In genomic region chr9:112422417-112423148, GRCh38 we compare ENCODE assay signal across 1 cellular context.
TF ChIP-seq lines count a peak whose summit lies in the region.

No MANE protein-coding gene starts in this region.

TF ChIP-seq in K562, 482 proteins besides CTCF, POLR2A, EP300 and RAD21 (continues in another document):
- TF ChIP-seq VEZF1 (CRISPR knock-in tag; IDR thresholded peaks at IDR 0.05) (peak; percentile 70), CBFA2T3 (IDR thresholded peaks at IDR 0.05) (peak; percentile 99), ZNF699 (CRISPR knock-in tag; IDR thresholded peaks at IDR 0.05; ENCODE audit: insufficient replicate concordance) (no peak), JUND (IDR thresholded peaks at IDR 0.05; ENCODE audit: borderline replicate concordance, low read depth, low read length) (peak; percentile 82), JUND (tag; IDR thresholded peaks at IDR 0.05; ENCODE audit: borderline replicate concordance, low read depth, low read length) (peak; percentile 75; the same call in 1 of the 3 replicates), ZNF24 (IDR thresholded peaks at IDR 0.05) (peak; percentile 61; the same call in 1 of the 2 replicates), IRF2 (CRISPR knock-in tag; IDR thresholded peaks at IDR 0.05) (no peak), PTTG1 (tag; IDR thresholded peaks at IDR 0.05; ENCODE audit: low read depth) (no peak), SMAD1 (IDR thresholded peaks at IDR 0.05; ENCODE audit: low read depth, low read length, partially characterized antibody) (peak; percentile 94), NCOA1 (IDR thresholded peaks at IDR 0.05; ENCODE audit: low read depth) (peak; percentile 91), CEBPG (CRISPR knock-in tag; IDR thresholded peaks at IDR 0.05) (no peak), CEBPG (tag; conservative IDR thresholded peaks at IDR 0.05 in 1 of 2, IDR thresholded peaks at IDR 0.05 in 1 of 2) (0 out of 4 replicates have a peak, but pooled peaks of 1 of the 2 experiments have one; percentile 27), SMAD4 (CRISPR knock-in tag; conservative IDR thresholded peaks at IDR 0.05) (peak; percentile 83), SMARCC2 (IDR thresholded peaks at IDR 0.05; ENCODE audit: low read depth) (peak; percentile 99), PRPF4 (IDR thresholded peaks at IDR 0.05; ENCODE audit: insufficient read depth, low read depth, low read length, poor library complexity, severe bottlenecking) (no peak), MEF2D (tag; conservative IDR thresholded peaks at IDR 0.05; ENCODE audit: low read depth) (peak; percentile 88), CHD4 (IDR thresholded peaks at IDR 0.05; ENCODE audit: insufficient read depth, insufficient replicate concordance, low read depth, low read length, poor library complexity, severe bottlenecking) (no peak), ZBTB34 (CRISPR knock-in tag; IDR thresholded peaks at IDR 0.05) (no peak), FOXK2 (conservative IDR thresholded peaks at IDR 0.05 in 1 of 2, IDR thresholded peaks at IDR 0.05 in 1 of 2; ENCODE audit: low read depth in 2 of 2) (peak; percentile 92 to 96), RCOR1 (IDR thresholded peaks at IDR 0.05; ENCODE audit: borderline replicate concordance in 1 of 2, low read depth in 2 of 2, low read length in 2 of 2) (peak; percentile 63 to 96; a peak in 3 of 4 replicates), GTF2B (IDR thresholded peaks at IDR 0.05; ENCODE audit: extremely low read depth, insufficient read length) (no peak), MCM7 (IDR thresholded peaks at IDR 0.05) (no peak), SAFB (IDR thresholded peaks at IDR 0.05; ENCODE audit: borderline replicate concordance, low read depth, low read length) (no peak), ADNP (tag; IDR thresholded peaks at IDR 0.05) (peak; percentile 78), ZNF263 (CRISPR knock-in tag; IDR thresholded peaks at IDR 0.05; ENCODE audit: borderline replicate concordance) (no peak), HNRNPL (IDR thresholded peaks at IDR 0.05; ENCODE audit: low read depth, low read length) (no peak), ZBTB49 (CRISPR knock-in tag; IDR thresholded peaks at IDR 0.05; ENCODE audit: borderline replicate concordance) (no peak), ZBED1 (IDR thresholded peaks at IDR 0.05) (peak; percentile 88; the same call in 1 of the 2 replicates), MTA2 (IDR thresholded peaks at IDR 0.05; ENCODE audit: low read depth) (peak; percentile 100), ETV1 (tag; conservative IDR thresholded peaks at IDR 0.05; ENCODE audit: low read depth) (no peak), NR1H2 (CRISPR knock-in tag; IDR thresholded peaks at IDR 0.05) (no peak), MCM5 (IDR thresholded peaks at IDR 0.05; ENCODE audit: low read depth) (no peak), KAT2B (IDR thresholded peaks at IDR 0.05; ENCODE audit: low read depth, low read length) (no peak), DIDO1 (tag; IDR thresholded peaks at IDR 0.05; ENCODE audit: low read depth) (no peak), TBL1XR1 (IDR thresholded peaks at IDR 0.05; ENCODE audit: low read length in 2 of 2) (peak in 1 of 2 experiments; percentile 98; a peak in 2 of 4 replicates), POLR2H (tag; IDR thresholded peaks at IDR 0.05; ENCODE audit: low read depth) (peak; percentile 61; the same call in 1 of the 2 replicates), SMARCA4 (IDR thresholded peaks at IDR 0.05) (peak; percentile 100), PCBP1 (IDR thresholded peaks at IDR 0.05; ENCODE audit: low read depth, low read length, poor library complexity, severe bottlenecking) (no peak), HES1 (IDR thresholded peaks at IDR 0.05; ENCODE audit: low read depth) (peak; percentile 94), CBX8 (IDR thresholded peaks at IDR 0.05; ENCODE audit: borderline replicate concordance, extremely low read depth, low read depth, low read length, poor library complexity, severe bottlenecking) (no peak), SUPT5H (IDR thresholded peaks at IDR 0.05) (no peak), ZNF23 (CRISPR knock-in tag; IDR thresholded peaks at IDR 0.05) (no peak), ETV5 (CRISPR knock-in tag; IDR thresholded peaks at IDR 0.05; ENCODE audit: low read depth) (no peak), CREB1 (IDR thresholded peaks at IDR 0.05) (peak; percentile 68; the same call in 1 of the 2 replicates), CREB1 (CRISPR knock-in tag; IDR thresholded peaks at IDR 0.05) (no peak), TAF15 (IDR thresholded peaks at IDR 0.05; ENCODE audit: low read depth, low read length) (no peak)
- TF ChIP-seq, protein P1, sequence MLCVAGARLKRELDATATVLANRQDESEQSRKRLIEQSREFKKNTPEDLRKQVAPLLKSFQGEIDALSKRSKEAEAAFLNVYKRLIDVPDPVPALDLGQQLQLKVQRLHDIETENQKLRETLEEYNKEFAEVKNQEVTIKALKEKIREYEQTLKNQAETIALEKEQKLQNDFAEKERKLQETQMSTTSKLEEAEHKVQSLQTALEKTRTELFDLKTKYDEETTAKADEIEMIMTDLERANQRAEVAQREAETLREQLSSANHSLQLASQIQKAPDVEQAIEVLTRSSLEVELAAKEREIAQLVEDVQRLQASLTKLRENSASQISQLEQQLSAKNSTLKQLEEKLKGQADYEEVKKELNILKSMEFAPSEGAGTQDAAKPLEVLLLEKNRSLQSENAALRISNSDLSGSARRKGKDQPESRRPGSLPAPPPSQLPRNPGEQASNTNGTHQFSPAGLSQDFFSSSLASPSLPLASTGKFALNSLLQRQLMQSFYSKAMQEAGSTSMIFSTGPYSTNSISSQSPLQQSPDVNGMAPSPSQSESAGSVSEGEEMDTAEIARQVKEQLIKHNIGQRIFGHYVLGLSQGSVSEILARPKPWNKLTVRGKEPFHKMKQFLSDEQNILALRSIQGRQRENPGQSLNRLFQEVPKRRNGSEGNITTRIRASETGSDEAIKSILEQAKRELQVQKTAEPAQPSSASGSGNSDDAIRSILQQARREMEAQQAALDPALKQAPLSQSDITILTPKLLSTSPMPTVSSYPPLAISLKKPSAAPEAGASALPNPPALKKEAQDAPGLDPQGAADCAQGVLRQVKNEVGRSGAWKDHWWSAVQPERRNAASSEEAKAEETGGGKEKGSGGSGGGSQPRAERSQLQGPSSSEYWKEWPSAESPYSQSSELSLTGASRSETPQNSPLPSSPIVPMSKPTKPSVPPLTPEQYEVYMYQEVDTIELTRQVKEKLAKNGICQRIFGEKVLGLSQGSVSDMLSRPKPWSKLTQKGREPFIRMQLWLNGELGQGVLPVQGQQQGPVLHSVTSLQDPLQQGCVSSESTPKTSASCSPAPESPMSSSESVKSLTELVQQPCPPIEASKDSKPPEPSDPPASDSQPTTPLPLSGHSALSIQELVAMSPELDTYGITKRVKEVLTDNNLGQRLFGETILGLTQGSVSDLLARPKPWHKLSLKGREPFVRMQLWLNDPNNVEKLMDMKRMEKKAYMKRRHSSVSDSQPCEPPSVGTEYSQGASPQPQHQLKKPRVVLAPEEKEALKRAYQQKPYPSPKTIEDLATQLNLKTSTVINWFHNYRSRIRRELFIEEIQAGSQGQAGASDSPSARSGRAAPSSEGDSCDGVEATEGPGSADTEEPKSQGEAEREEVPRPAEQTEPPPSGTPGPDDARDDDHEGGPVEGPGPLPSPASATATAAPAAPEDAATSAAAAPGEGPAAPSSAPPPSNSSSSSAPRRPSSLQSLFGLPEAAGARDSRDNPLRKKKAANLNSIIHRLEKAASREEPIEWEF (CRISPR knock-in tag; IDR thresholded peaks at IDR 0.05), result 0 out of 2 replicates have a peak, but pooled peaks have one; percentile 40
- TF ChIP-seq, protein P2, sequence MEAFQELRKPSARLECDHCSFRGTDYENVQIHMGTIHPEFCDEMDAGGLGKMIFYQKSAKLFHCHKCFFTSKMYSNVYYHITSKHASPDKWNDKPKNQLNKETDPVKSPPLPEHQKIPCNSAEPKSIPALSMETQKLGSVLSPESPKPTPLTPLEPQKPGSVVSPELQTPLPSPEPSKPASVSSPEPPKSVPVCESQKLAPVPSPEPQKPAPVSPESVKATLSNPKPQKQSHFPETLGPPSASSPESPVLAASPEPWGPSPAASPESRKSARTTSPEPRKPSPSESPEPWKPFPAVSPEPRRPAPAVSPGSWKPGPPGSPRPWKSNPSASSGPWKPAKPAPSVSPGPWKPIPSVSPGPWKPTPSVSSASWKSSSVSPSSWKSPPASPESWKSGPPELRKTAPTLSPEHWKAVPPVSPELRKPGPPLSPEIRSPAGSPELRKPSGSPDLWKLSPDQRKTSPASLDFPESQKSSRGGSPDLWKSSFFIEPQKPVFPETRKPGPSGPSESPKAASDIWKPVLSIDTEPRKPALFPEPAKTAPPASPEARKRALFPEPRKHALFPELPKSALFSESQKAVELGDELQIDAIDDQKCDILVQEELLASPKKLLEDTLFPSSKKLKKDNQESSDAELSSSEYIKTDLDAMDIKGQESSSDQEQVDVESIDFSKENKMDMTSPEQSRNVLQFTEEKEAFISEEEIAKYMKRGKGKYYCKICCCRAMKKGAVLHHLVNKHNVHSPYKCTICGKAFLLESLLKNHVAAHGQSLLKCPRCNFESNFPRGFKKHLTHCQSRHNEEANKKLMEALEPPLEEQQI (IDR thresholded peaks at IDR 0.05), result peak; percentile 99
- TF ChIP-seq, protein P3, sequence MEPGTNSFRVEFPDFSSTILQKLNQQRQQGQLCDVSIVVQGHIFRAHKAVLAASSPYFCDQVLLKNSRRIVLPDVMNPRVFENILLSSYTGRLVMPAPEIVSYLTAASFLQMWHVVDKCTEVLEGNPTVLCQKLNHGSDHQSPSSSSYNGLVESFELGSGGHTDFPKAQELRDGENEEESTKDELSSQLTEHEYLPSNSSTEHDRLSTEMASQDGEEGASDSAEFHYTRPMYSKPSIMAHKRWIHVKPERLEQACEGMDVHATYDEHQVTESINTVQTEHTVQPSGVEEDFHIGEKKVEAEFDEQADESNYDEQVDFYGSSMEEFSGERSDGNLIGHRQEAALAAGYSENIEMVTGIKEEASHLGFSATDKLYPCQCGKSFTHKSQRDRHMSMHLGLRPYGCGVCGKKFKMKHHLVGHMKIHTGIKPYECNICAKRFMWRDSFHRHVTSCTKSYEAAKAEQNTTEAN (CRISPR knock-in tag; IDR thresholded peaks at IDR 0.05), result no peak
- TF ChIP-seq, protein P4, sequence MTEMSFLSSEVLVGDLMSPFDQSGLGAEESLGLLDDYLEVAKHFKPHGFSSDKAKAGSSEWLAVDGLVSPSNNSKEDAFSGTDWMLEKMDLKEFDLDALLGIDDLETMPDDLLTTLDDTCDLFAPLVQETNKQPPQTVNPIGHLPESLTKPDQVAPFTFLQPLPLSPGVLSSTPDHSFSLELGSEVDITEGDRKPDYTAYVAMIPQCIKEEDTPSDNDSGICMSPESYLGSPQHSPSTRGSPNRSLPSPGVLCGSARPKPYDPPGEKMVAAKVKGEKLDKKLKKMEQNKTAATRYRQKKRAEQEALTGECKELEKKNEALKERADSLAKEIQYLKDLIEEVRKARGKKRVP (CRISPR knock-in tag; IDR thresholded peaks at IDR 0.05), result peak; percentile 86
